Comparison of ENCODE assay signal across 1 cellular context in genomic region chr20:63572788-63573738, GRCh38.
TF ChIP-seq lines count a peak whose summit lies in the region.

No MANE protein-coding gene starts in this region.

TF ChIP-seq in SK-N-SH, 30 proteins besides CTCF, POLR2A, EP300 and RAD21 (continued from another document):
- TF ChIP-seq REST (IDR thresholded peaks at IDR 0.05; ENCODE audit: low read depth, low read length) = no peak
- TF ChIP-seq EZH2phosphoT487 (IDR thresholded peaks at IDR 0.05; ENCODE audit: borderline replicate concordance, low read depth) = no peak
- no peak for TF ChIP-seq TEAD4 (IDR thresholded peaks at IDR 0.05; ENCODE audit: borderline replicate concordance, insufficient read depth)
- TF ChIP-seq FOSL2 (IDR thresholded peaks at IDR 0.05; ENCODE audit: borderline replicate concordance, low read depth) = no peak
- TF ChIP-seq NRF1 (IDR thresholded peaks at IDR 0.05; ENCODE audit: low read depth, low read length) = no peak
- no peak for TF ChIP-seq MXI1 (IDR thresholded peaks at IDR 0.05; ENCODE audit: low read depth, low read length)
- TF ChIP-seq USF1 (IDR thresholded peaks at IDR 0.05; ENCODE audit: borderline replicate concordance, low read depth) = no peak
